8 cellular contexts compared by ENCODE assay signal in genomic region chr16:67848118-67848517, GRCh38. TPM values are rescaled to one million over a fixed set of nuclear protein-coding genes. Genes with fewer than 3 reads are reported as not detected.
A peak's percentile ranks its signal among the peaks of the same experiment; 100 is the strongest.
DNase-seq lines count a peak whose midpoint lies in the region; ATAC-seq, FAIRE-seq and TF ChIP-seq lines count a peak whose summit lies in the region.

No MANE protein-coding gene starts in this region.

- FAIRE-seq in astrocyte (lab: Jason Lieb, UNC), result no peak

- no peak overlapping the region for H2AFZ ChIP-seq in astrocyte (ENCODE audit: low read depth, low read length)

- peaks cover 5% of the 10 kb centered on the region for H3K36me3 Mint-ChIP-seq in activated naive CD4-positive, alpha-beta T cell treated with anti-CD3 and anti-CD28 coated beads for 36 hours (ENCODE audit: low read depth)
- H3K36me3 Mint-ChIP-seq in astrocyte (ENCODE audit: low read depth, unreplicated experiment), result peaks cover 6% of the 10 kb centered on the region

- H3K4me3 ChIP-seq in astrocyte (ENCODE audit: insufficient read depth, low read depth, low read length) (peak overlapping the region; percentile 90), left lung (peak overlapping the region; percentile 98), tibial nerve (peak overlapping the region; percentile 64 to 93 (median 74))

- H3K27ac ChIP-seq in astrocyte (ENCODE audit: low read depth, low read length) (peak overlapping the region; percentile 92), left lung (peak overlapping the region in 1 of 2 donors; percentile 95), tibial nerve (peak overlapping the region in 2 of 4 donors; percentile 15 to 96)

- no peak for ATAC-seq in left lung

- H3K27me3 Mint-ChIP-seq in activated naive CD4-positive, alpha-beta T cell treated with anti-CD3 and anti-CD28 coated beads for 36 hours (ENCODE audit: low read depth), result no peaks in the 10 kb centered on the region
- no peaks in the 10 kb centered on the region for H3K27me3 Mint-ChIP-seq in astrocyte (ENCODE audit: low read depth, unreplicated experiment)

- no peak for TF ChIP-seq POLR2A in tibial nerve (IDR thresholded peaks at IDR 0.05)

- H3K27me3 ChIP-seq in astrocyte (ENCODE audit: insufficient read depth, low read length) (no peaks in the 10 kb centered on the region), left lung (no peaks in the 10 kb centered on the region), tibial nerve (no peaks in the 10 kb centered on the region)

- CTCF ChIA-PET in activated naive CD4-positive, alpha-beta T cell treated with anti-CD3 and anti-CD28 coated beads for 36 hours (lab: Charles Lee), result interaction anchor here (0.9 to 1.8 kb wide), 5 partner anchors 19 to 326 kb away, joined by 3 to 8 read pairs (median 3); no protein-coding TSS in a partner anchor

- no peak for TF ChIP-seq CTCF in astrocyte (IDR thresholded peaks at IDR 0.05; ENCODE audit: insufficient read depth, low read depth, low read length)
- no peak for TF ChIP-seq CTCF in left lung (IDR thresholded peaks at IDR 0.05)
- no peak for TF ChIP-seq CTCF in tibial nerve (IDR thresholded peaks at IDR 0.05)

- peaks cover 48% of the 10 kb centered on the region for H3K4me1 Mint-ChIP-seq in activated naive CD4-positive, alpha-beta T cell treated with anti-CD3 and anti-CD28 coated beads for 36 hours (ENCODE audit: low read depth)
- H3K4me1 Mint-ChIP-seq in astrocyte (ENCODE audit: low read depth, unreplicated experiment), result peaks cover 25% of the 10 kb centered on the region

- 82 to 91% methylated on average over 11 of the region's 11 CpGs for WGBS in tibial nerve, 2 donors

- H3K27ac Mint-ChIP-seq in activated naive CD4-positive, alpha-beta T cell treated with anti-CD3 and anti-CD28 coated beads for 36 hours, result peak overlapping the region; percentile 36
- H3K27ac Mint-ChIP-seq in astrocyte (ENCODE audit: unreplicated experiment), result peak overlapping the region; percentile 83

- H3K9me3 Mint-ChIP-seq in activated naive CD4-positive, alpha-beta T cell treated with anti-CD3 and anti-CD28 coated beads for 36 hours, result no peaks in the 10 kb centered on the region
- no peaks in the 10 kb centered on the region for H3K9me3 Mint-ChIP-seq in astrocyte (ENCODE audit: unreplicated experiment)

- H3K9me3 ChIP-seq in astrocyte (ENCODE audit: insufficient read depth, low read depth, low read length) (no peaks in the 10 kb centered on the region), left lung (no peaks in the 10 kb centered on the region), tibial nerve (no peaks in the 10 kb centered on the region)

- peak overlapping the region; percentile 99 for H3K9ac ChIP-seq in astrocyte (ENCODE audit: low read length)

- no peak for TF ChIP-seq EP300 in tibial nerve (IDR thresholded peaks at IDR 0.05)

- peak overlapping the region; percentile 92 for H3K4me3 Mint-ChIP-seq in activated naive CD4-positive, alpha-beta T cell treated with anti-CD3 and anti-CD28 coated beads for 36 hours
- H3K4me3 Mint-ChIP-seq in astrocyte (ENCODE audit: unreplicated experiment), result peak overlapping the region; percentile 92

- in situ Hi-C loops in G401 (cut with HindIII; ENCODE audit: low sequenced_read_pairs), result no loop called here

- peaks cover 38% of the 10 kb centered on the region for H3K4me1 ChIP-seq in astrocyte (ENCODE audit: insufficient read depth, low read length)
- H3K4me1 ChIP-seq in left lung, result peaks cover 40 to 56% of the 10 kb centered on the region in 2 donors
- peaks cover 0 to 55% (median 44%) of the 10 kb centered on the region in 4 donors for H3K4me1 ChIP-seq in tibial nerve

- intact Hi-C loops in activated naive CD4-positive, alpha-beta T cell treated with anti-CD3 and anti-CD28 coated beads for 36 hours (cut with micrococcal nuclease), result no loop called here
- intact Hi-C loops in left lung (cut with DNase I), result no loop called here

- H4K20me1 ChIP-seq in astrocyte (ENCODE audit: insufficient read depth, low read length), result peaks cover 56% of the 10 kb centered on the region

- peaks cover 98% of the 10 kb centered on the region for H3K79me2 ChIP-seq in astrocyte (ENCODE audit: insufficient read depth, low read length)

- no peak for DNase-seq in activated naive CD4-positive, alpha-beta T cell treated with anti-CD3 and anti-CD28 coated beads for 36 hours
- DNase-seq in activated naive CD4-positive, alpha-beta T cell treated with Interleukin-2 at 50 U/mL for 16 hours, result no peak
- DNase-seq in astrocyte (ENCODE audit: low read depth) (no peak), left lung (no peak), tibial nerve (ENCODE audit: low spot score in 2 of 2) (no peak), G401 (ENCODE audit: low spot score) (no peak)
- no peak for DNase-seq in stimulated activated CD4-positive, alpha-beta T cell treated with anti-CD3 and anti-CD28 coated beads, Interleukin-4, amount 100 ng/mL, for 4 hours
- DNase-seq in stimulated activated CD4-positive, alpha-beta T cell treated with anti-CD3 and anti-CD28 coated beads, Interleukin-15, amount 100 ng/mL, for 24 hours, result no peak

- peak overlapping the region; percentile 96 for H3K4me2 ChIP-seq in astrocyte (ENCODE audit: low read length)

- H3K36me3 ChIP-seq in astrocyte (ENCODE audit: insufficient read depth, low read length), result peaks cover 3% of the 10 kb centered on the region
- peaks cover 0 to 5% of the 10 kb centered on the region in 2 donors for H3K36me3 ChIP-seq in left lung
- peaks cover 0 to 10% (median 0%) of the 10 kb centered on the region in 3 donors for H3K36me3 ChIP-seq in tibial nerve

RNA-seq across cellular contexts. Expression of gene CENPT, which starts 0.6 kb away (rescaled TPM):
- 10 to 100 TPM; 43.7 to 45.8 TPM for total RNA-seq in activated naive CD4-positive, alpha-beta T cell treated with anti-CD3 and anti-CD28 coated beads for 36 hours
- total RNA-seq in astrocyte, result 67.3 and 79.3 TPM in 2 replicates
- total RNA-seq in left lung, result 10 to 100 TPM; 30.8 to 37.9 TPM
- 100 to 1,000 TPM in 1 of 4 donors, 10 to 100 TPM in 3; 51.3 to 101 (median 59.2) TPM for total RNA-seq in tibial nerve
- 27.6 and 41.8 TPM in 2 replicates for total RNA-seq in G401 (2014; rRNA removed; shearing (Covaris generic))

RNA-seq across cellular contexts. Expression of gene NUTF2, which starts 1.4 kb away (rescaled TPM):
- 100 to 1,000 TPM; 165 to 171 TPM for total RNA-seq in activated naive CD4-positive, alpha-beta T cell treated with anti-CD3 and anti-CD28 coated beads for 36 hours
- total RNA-seq in astrocyte (214 and 224 TPM in 2 replicates), left lung (10 to 100 TPM; 91.5 to 92.2 TPM), tibial nerve (100 to 1,000 TPM in 2 of 4 donors, 10 to 100 TPM in 2; 54.4 to 137 (median 105) TPM)
- total RNA-seq in G401 (2014; rRNA removed; shearing (Covaris generic)), result 419 and 444 TPM in 2 replicates

RNA-seq across cellular contexts. Expression of gene THAP11, which starts 6.0 kb away (rescaled TPM):
- total RNA-seq in activated naive CD4-positive, alpha-beta T cell treated with anti-CD3 and anti-CD28 coated beads for 36 hours, result 10 to 100 TPM; 19.9 to 20.6 TPM
- total RNA-seq in astrocyte (16.5 and 18.1 TPM in 2 replicates), left lung (10 to 100 TPM; 21.7 to 26.2 TPM), tibial nerve (10 to 100 TPM; 47.1 to 74.3 (median 60.9) TPM)
- 38.6 and 50.8 TPM in 2 replicates for total RNA-seq in G401 (2014; rRNA removed; shearing (Covaris generic))

RNA-seq across cellular contexts. Expression of gene EDC4, which starts 24.7 kb away (rescaled TPM):
- total RNA-seq in activated naive CD4-positive, alpha-beta T cell treated with anti-CD3 and anti-CD28 coated beads for 36 hours, result 10 to 100 TPM; 72.2 to 78.7 TPM
- total RNA-seq in astrocyte (61.5 and 64.8 TPM in 2 replicates), left lung (10 to 100 TPM; 47.9 to 48.8 TPM), tibial nerve (10 to 100 TPM; 36.7 to 62.4 (median 55.6) TPM)
- total RNA-seq in G401 (2014; rRNA removed; shearing (Covaris generic)), result 40.0 and 80.9 TPM in 2 replicates

RNA-seq across cellular contexts. Expression of gene NRN1L, which starts 36.6 kb away (rescaled TPM):
- not detected for total RNA-seq in activated naive CD4-positive, alpha-beta T cell treated with anti-CD3 and anti-CD28 coated beads for 36 hours
- total RNA-seq in astrocyte, result 0.82 and 0.91 TPM in 2 replicates
- 1 to 10 TPM in 1 of 2 donors, not detected in 1; 1.7 TPM for total RNA-seq in left lung
- total RNA-seq in tibial nerve, result 10 to 100 TPM in 1 of 4 donors, 1 to 10 TPM in 3; 2.0 to 15.1 (median 3.9) TPM
- total RNA-seq in G401 (2014; rRNA removed; shearing (Covaris generic)), result not detected in 2 replicates
